10 cellular contexts compared by ENCODE assay signal in genomic region chr1:178536844-178537371, GRCh38. TPM values are rescaled to one million over a fixed set of nuclear protein-coding genes. Genes with fewer than 3 reads are reported as not detected.
DNase-seq lines count a peak whose midpoint lies in the region; ATAC-seq and TF ChIP-seq lines count a peak whose summit lies in the region.
"Had no signal": no experiment of that assay in that cellular context is flagged by ENCODE, and none has a peak within 500 bp of the region (broad histone marks: within the 10 kb centered on the region; RNA-seq: fewer than 3 reads in every experiment).

No MANE protein-coding gene starts in this region.

- no peak for TF ChIP-seq CTCF in gastrocnemius medialis (IDR thresholded peaks at IDR 0.05 in 4 of 5, conservative IDR thresholded peaks at IDR 0.05 in 1 of 5)
- TF ChIP-seq CTCF in A673 (conservative IDR thresholded peaks at IDR 0.05; ENCODE audit: low read depth, low read length) = no peak

- H3K4me3 ChIP-seq in adipocyte (ENCODE audit: low read length) (peak overlapping the region; percentile 44), gastrocnemius medialis (peak overlapping the region in 2 of 4 donors; percentile 10 to 19), A673 (ENCODE audit: low read depth, low read length, poor library complexity, severe bottlenecking) (no peak overlapping the region)

- peak; percentile 34 for DNase-seq in G401 (ENCODE audit: low spot score)
- peak; percentile 79 for DNase-seq in adipocyte (ENCODE audit: low read depth)
- peak; percentile 71 for DNase-seq in left cardiac atrium
- DNase-seq in gastrocnemius medialis = peak; percentile 79 to 85
- DNase-seq in A673 (ENCODE audit: low spot score) = no peak
- DNase-seq in activated T-helper 1 cell treated with anti-CD3 and anti-CD28 coated beads, Interleukin-12 subunit alpha, Interleukin-12 subunit beta, Interleukin-2, Interleukin-4 antibody, amounts not matched to agents 30 ng/mL and 10 ng/mL and 1 ng/mL, durations not matched to agents 14 hours and 24 hours and 36 hours (ENCODE audit: low spot score) = no peak
- DNase-seq: activated CD4-positive, alpha-beta T cell treated with anti-CD3 and anti-CD28 coated beads, Interleukin-2, amount 50 U/mL, for 4 hours had no signal

- H3K4me3 Mint-ChIP-seq in activated T-helper 1 cell treated with anti-CD3 and anti-CD28 coated beads, Interleukin-12 subunit alpha, Interleukin-12 subunit beta, Interleukin-2, Interleukin-4 antibody, amounts not matched to agents 30 ng/mL and 10 ng/mL and 1 ng/mL, durations not matched to agents 14 hours and 24 hours and 36 hours = no peak overlapping the region

- TF ChIP-seq POLR2A in gastrocnemius medialis (IDR thresholded peaks at IDR 0.05) = no peak

- H3K9me3 Mint-ChIP-seq in activated T-helper 1 cell treated with anti-CD3 and anti-CD28 coated beads, Interleukin-12 subunit alpha, Interleukin-12 subunit beta, Interleukin-2, Interleukin-4 antibody, amounts not matched to agents 30 ng/mL and 10 ng/mL and 1 ng/mL, durations not matched to agents 14 hours and 24 hours and 36 hours = no peaks in the 10 kb centered on the region
- H3K9me3 Mint-ChIP-seq: IgD-negative memory B cell had no signal

- ATAC-seq in left cardiac atrium (peak; percentile 92 to 93), gastrocnemius medialis (peak; percentile 87 to 90), GM18907 (IDR thresholded peaks at IDR 0.05; ENCODE audit: unreplicated experiment) (no peak), HG03159 (IDR thresholded peaks at IDR 0.05; ENCODE audit: unreplicated experiment) (no peak)

- H3K9ac ChIP-seq in adipocyte (ENCODE audit: low read length) = peak overlapping the region; percentile 64

- no TSS peak for BruUV-seq in A673 (replicated peaks; lab: Mats Ljungman, UMichigan)

- peaks cover 7% of the 10 kb centered on the region for H3K4me1 Mint-ChIP-seq in activated T-helper 1 cell treated with anti-CD3 and anti-CD28 coated beads, Interleukin-12 subunit alpha, Interleukin-12 subunit beta, Interleukin-2, Interleukin-4 antibody, amounts not matched to agents 30 ng/mL and 10 ng/mL and 1 ng/mL, durations not matched to agents 14 hours and 24 hours and 36 hours (ENCODE audit: low read depth)

- no peaks in the 10 kb centered on the region for H3K9me3 ChIP-seq in adipocyte (ENCODE audit: control insufficient read depth, low read length)
- H3K9me3 ChIP-seq in gastrocnemius medialis = no peaks in the 10 kb centered on the region
- no peaks in the 10 kb centered on the region for H3K9me3 ChIP-seq in A673 (ENCODE audit: low read depth, low read length, poor library complexity, severe bottlenecking)

- H3K27ac ChIP-seq in gastrocnemius medialis (peak overlapping the region; percentile 70 to 86 (median 80)), A673 (ENCODE audit: low read depth, low read length, poor library complexity, severe bottlenecking) (no peak overlapping the region)

- intact Hi-C loops in left cardiac atrium (cut with DNase I) (no loop called here), gastrocnemius medialis (cut with DNase I; ENCODE audit: low total_unique reads) (loop anchor here (5.0 to 10.0 kb wide), 4 partner anchors 192 to 1630 kb away; partner anchors contain the start of gene TOR3A), A673 (cut with micrococcal nuclease; ENCODE audit: unreplicated experiment) (no loop called here)
- intact Hi-C loops in activated T-helper 1 cell treated with anti-CD3 and anti-CD28 coated beads, Interleukin-12 subunit alpha, Interleukin-12 subunit beta, Interleukin-2, Interleukin-4 antibody, amounts not matched to agents 30 ng/mL and 10 ng/mL and 1 ng/mL, durations not matched to agents 14 hours and 24 hours and 36 hours (cut with micrococcal nuclease) = no loop called here

- in situ Hi-C loops in G401 (cut with HindIII; ENCODE audit: low sequenced_read_pairs) (no loop called here), gastrocnemius medialis (cut with MboI; ENCODE audit: low sequenced_read_pairs in 4 of 4) (loop anchor here (5.0 to 25.0 kb wide), 5 partner anchors 208 to 825 kb away; partner anchors contain the start of gene AXDND1 (in 2 of the 4))

- CTCF ChIA-PET in A673 (lab: Charles Lee) = no interaction called here

- H3K36me3 ChIP-seq in adipocyte (ENCODE audit: control insufficient read depth, insufficient read depth, low read length, severe bottlenecking) (no peaks in the 10 kb centered on the region), gastrocnemius medialis (no peaks in the 10 kb centered on the region), A673 (ENCODE audit: insufficient read depth, low read length, poor library complexity, severe bottlenecking) (no peaks in the 10 kb centered on the region)

- no peak overlapping the region for H3K27ac Mint-ChIP-seq in activated T-helper 1 cell treated with anti-CD3 and anti-CD28 coated beads, Interleukin-12 subunit alpha, Interleukin-12 subunit beta, Interleukin-2, Interleukin-4 antibody, amounts not matched to agents 30 ng/mL and 10 ng/mL and 1 ng/mL, durations not matched to agents 14 hours and 24 hours and 36 hours
- H3K27ac Mint-ChIP-seq: IgD-negative memory B cell had no signal

- POLR2A ChIA-PET in A673 (lab: Charles Lee; ENCODE audit: low non-redundant PET) = interaction anchor here (0.6 kb wide), 1 partner anchor 33 kb away, joined by 3 read pairs; no protein-coding TSS in a partner anchor

- H3K27me3 Mint-ChIP-seq in activated T-helper 1 cell treated with anti-CD3 and anti-CD28 coated beads, Interleukin-12 subunit alpha, Interleukin-12 subunit beta, Interleukin-2, Interleukin-4 antibody, amounts not matched to agents 30 ng/mL and 10 ng/mL and 1 ng/mL, durations not matched to agents 14 hours and 24 hours and 36 hours (ENCODE audit: insufficient read depth) = peaks cover 3% of the 10 kb centered on the region
- H3K27me3 Mint-ChIP-seq: IgD-negative memory B cell had no signal

- H3K36me3 Mint-ChIP-seq in activated T-helper 1 cell treated with anti-CD3 and anti-CD28 coated beads, Interleukin-12 subunit alpha, Interleukin-12 subunit beta, Interleukin-2, Interleukin-4 antibody, amounts not matched to agents 30 ng/mL and 10 ng/mL and 1 ng/mL, durations not matched to agents 14 hours and 24 hours and 36 hours (ENCODE audit: low read depth) = no peaks in the 10 kb centered on the region
- H3K36me3 Mint-ChIP-seq: IgD-negative memory B cell had no signal

- H3K4me1 ChIP-seq in adipocyte (ENCODE audit: control insufficient read depth, insufficient read depth, low read length) (peaks cover 54% of the 10 kb centered on the region), gastrocnemius medialis (peaks cover 24 to 42% of the 10 kb centered on the region in 2 donors), A673 (ENCODE audit: insufficient read depth, low read length, poor library complexity, severe bottlenecking) (no peaks in the 10 kb centered on the region)

- H3K27me3 ChIP-seq in adipocyte (replicated peaks; ENCODE audit: control insufficient read depth, insufficient read depth, low read length) (no peaks in the 10 kb centered on the region), gastrocnemius medialis (no peaks in the 10 kb centered on the region), A673 (replicated peaks; ENCODE audit: insufficient read depth, low read depth, low read length, poor library complexity) (no peaks in the 10 kb centered on the region)

RNA-seq across cellular contexts. Expression of gene TEX35, which starts 24.0 kb away (rescaled TPM):
- total RNA-seq in G401 (2014; rRNA removed; shearing (Covaris generic)) = not detected in 2 replicates
- total RNA-seq in left cardiac atrium (not detected), gastrocnemius medialis (not detected), A673 (2021) (0.28 TPM in 1 of 2 replicates, not detected in the other)
- total RNA-seq in activated T-helper 1 cell treated with anti-CD3 and anti-CD28 coated beads, Interleukin-12 subunit alpha, Interleukin-12 subunit beta, Interleukin-2, Interleukin-4 antibody, amounts not matched to agents 30 ng/mL and 10 ng/mL and 1 ng/mL, durations not matched to agents 14 hours and 24 hours and 36 hours = not detected in 2 replicates

RNA-seq across cellular contexts. Expression of gene CLEC20A, which starts 40.1 kb away (rescaled TPM):
- not detected in 2 replicates for total RNA-seq in G401 (2014; rRNA removed; shearing (Covaris generic))
- total RNA-seq in left cardiac atrium (not detected), gastrocnemius medialis (not detected), A673 (2021) (not detected in 2 replicates)
- not detected in 2 replicates for total RNA-seq in activated T-helper 1 cell treated with anti-CD3 and anti-CD28 coated beads, Interleukin-12 subunit alpha, Interleukin-12 subunit beta, Interleukin-2, Interleukin-4 antibody, amounts not matched to agents 30 ng/mL and 10 ng/mL and 1 ng/mL, durations not matched to agents 14 hours and 24 hours and 36 hours

Comparison
In these comparisons a context has a peak if more than half of its experiments do, and no peak if none do; other contexts are left out.
1. DNase-seq: peak in G401 (single experiment), adipocyte (single experiment), left cardiac atrium (single experiment) and gastrocnemius medialis (2 of 2); none in A673 (single experiment) and activated T-helper 1 cell treated with anti-CD3 and anti-CD28 coated beads, Interleukin-12 subunit alpha, Interleukin-12 subunit beta, Interleukin-2, Interleukin-4 antibody, amounts not matched to agents 30 ng/mL and 10 ng/mL and 1 ng/mL, durations not matched to agents 14 hours and 24 hours and 36 hours (single experiment).
2. ATAC-seq: peak in left cardiac atrium (2 of 2) and gastrocnemius medialis (2 of 2); none in GM18907 (single experiment) and HG03159 (single experiment).